In genomic region chr19:13917888-13918406, GRCh38 we compare ENCODE assay signal across 21 cellular contexts. TPM values are rescaled to one million over a fixed set of nuclear protein-coding genes. Genes with fewer than 3 reads are reported as not detected.
A peak's percentile ranks its signal among the peaks of the same experiment; 100 is the strongest.
DNase-seq lines count a peak whose midpoint lies in the region; ATAC-seq, FAIRE-seq and TF ChIP-seq lines count a peak whose summit lies in the region.
"Had no signal": no experiment of that assay in that cellular context is flagged by ENCODE, and none has a peak within 500 bp of the region (broad histone marks: within the 10 kb centered on the region; RNA-seq: fewer than 3 reads in every experiment).

No MANE protein-coding gene starts in this region.

- no peak overlapping the region for H3K18ac ChIP-seq in neuronal stem cell (ENCODE audit: low read length)

- H3K9ac ChIP-seq in neuronal stem cell (ENCODE audit: low read depth, low read length, poor library complexity) = peak overlapping the region; percentile 50

- H3K79me1 ChIP-seq in neuronal stem cell (ENCODE audit: low read depth, low read length) = peaks cover 1% of the 10 kb centered on the region

- H3K27ac Mint-ChIP-seq in progenitor cell of endocrine pancreas = no peak overlapping the region
- H3K27ac Mint-ChIP-seq: CD4-positive, alpha-beta T cell; GM23338; HFFc6 had no signal

- H3K4ac ChIP-seq in neuronal stem cell (ENCODE audit: low read length) = no peak overlapping the region

- WGBS in A549 (ENCODE audit: missing lambda C conversion rate) = 90% methylated on average over 14 of the region's 14 CpGs
- no CpG with 5 or more reads among the region's 14 CpGs for WGBS in neuronal stem cell (ENCODE audit: extremely low coverage in 2 of 2, insufficient read length in 2 of 2, insufficient replicate concordance in 1 of 2), 2 donors

- H2BK15ac ChIP-seq in neuronal stem cell (ENCODE audit: low read length) = no peak overlapping the region

- H2BK5ac ChIP-seq in neuronal stem cell (ENCODE audit: low read length) = no peak overlapping the region

- no peak for DNase-seq in A549 (ENCODE audit: low read depth in 1 of 2, low spot score in 1 of 2)
- DNase-seq in HTR-8/SVneo (ENCODE audit: insufficient read length, low spot score) = no peak
- DNase-seq in left cardiac atrium = peak; percentile 45
- DNase-seq in neuronal stem cell (ENCODE audit: low spot score) = no peak
- no peak for DNase-seq in dedifferentiated amniotic fluid mesenchymal stem cell (ENCODE audit: extremely low spot score)
- DNase-seq in progenitor cell of endocrine pancreas (ENCODE audit: low spot score, unreplicated experiment) = no peak
- DNase-seq: AML-193; Calu3; CD4-positive, alpha-beta T cell; HFFc6; KBM-7; NCI-H1092 treated with DMSO at 0.1 percent for 48 hours; NCI-H1694; NCI-H446 treated with DMSO at 0.1 percent for 48 hours; NCI-H748 treated with DMSO at 0.1 percent for 48 hours; SHP77 treated with DMSO at 0.1 percent for 48 hours had no signal

- TF ChIP-seq CTCF in A549 (IDR thresholded peaks at IDR 0.05) (no peak), progenitor cell of endocrine pancreas (IDR thresholded peaks at IDR 0.05; ENCODE audit: unreplicated experiment) (no peak)

- H3K9me3 Mint-ChIP-seq in progenitor cell of endocrine pancreas (ENCODE audit: low read depth) = no peaks in the 10 kb centered on the region
- H3K9me3 Mint-ChIP-seq: CD4-positive, alpha-beta T cell had no signal

- H3K4me3 Mint-ChIP-seq in progenitor cell of endocrine pancreas (ENCODE audit: low read depth) = no peak overlapping the region
- H3K4me3 Mint-ChIP-seq: CD4-positive, alpha-beta T cell; GM23338; HFFc6 had no signal

- no peak for TF ChIP-seq RAD21 in A549 (conservative IDR thresholded peaks at IDR 0.05 in 1 of 2, IDR thresholded peaks at IDR 0.05 in 1 of 2)

- intact Hi-C loops in left cardiac atrium (cut with DNase I) = no loop called here

- FAIRE-seq in A549 (lab: Jason Lieb, UNC) = no peak
- peak; percentile 77 for FAIRE-seq in HTR-8/SVneo (lab: Jason Lieb, UNC)
- FAIRE-seq: GM12878, GM19239 had no signal

- peak overlapping the region; percentile 22 for H3K23ac ChIP-seq in neuronal stem cell (ENCODE audit: low read depth, low read length, poor library complexity)

- H3K27ac ChIP-seq in A549 (no peak overlapping the region), neuronal stem cell (replicated peaks; ENCODE audit: low read length) (no peak overlapping the region)

- H2AFZ ChIP-seq in neuronal stem cell (ENCODE audit: low read length) = no peak overlapping the region
- H2AFZ ChIP-seq: GM23338 had no signal

- H3K4me1 ChIP-seq in A549 (no peaks in the 10 kb centered on the region), neuronal stem cell (ENCODE audit: control insufficient read depth in 2 of 2, insufficient read depth in 1 of 2, low read depth in 1 of 2, low read length in 2 of 2) (no peaks in the 10 kb centered on the region)

- no peaks in the 10 kb centered on the region for H3K9me3 ChIP-seq in A549
- H3K9me3 ChIP-seq in neuronal stem cell (replicated peaks in 1 of 2; ENCODE audit: control insufficient read depth in 2 of 2, insufficient read depth in 1 of 2, low read depth in 1 of 2, low read length in 2 of 2) = peaks cover 7 to 12% of the 10 kb centered on the region in 2 donors

- ATAC-seq in A549 = no peak
- peak; percentile 38 to 66 for ATAC-seq in left cardiac atrium
- ATAC-seq in GM21381 (IDR thresholded peaks at IDR 0.05; ENCODE audit: unreplicated experiment) = no peak
- ATAC-seq: GM12878 had no signal

- no peak overlapping the region for H2BK12ac ChIP-seq in neuronal stem cell (ENCODE audit: low read length)

- H3K4me2 ChIP-seq in A549 (no peak overlapping the region), neuronal stem cell (ENCODE audit: insufficient read depth, low read length, poor library complexity, severe bottlenecking) (no peak overlapping the region)
- H3K4me2 ChIP-seq: GM23338 had no signal

- no peak overlapping the region for H4K91ac ChIP-seq in neuronal stem cell (ENCODE audit: low read depth, low read length, poor library complexity)

- no peak for TF ChIP-seq POLR2A in A549 (IDR thresholded peaks at IDR 0.05; ENCODE audit: low read length)

- H3K27me3 ChIP-seq in neuronal stem cell (ENCODE audit: control insufficient read depth in 3 of 3, insufficient read depth in 3 of 3, low read depth in 1 of 3, low read length in 3 of 3) = no peaks in the 10 kb centered on the region

- H2AK5ac ChIP-seq in neuronal stem cell (ENCODE audit: low read depth, low read length) = no peak overlapping the region

- no peak overlapping the region for H2BK120ac ChIP-seq in neuronal stem cell (ENCODE audit: low read depth, low read length)

- CTCF ChIA-PET in A549 (lab: Yijun Ruan, JAX) = interaction anchor here (0.7 to 0.9 kb wide), 2 partner anchors 61 to 141 kb away, joined by 3 to 4 read pairs; no protein-coding TSS in a partner anchor

- no peak overlapping the region for H3K14ac ChIP-seq in neuronal stem cell (ENCODE audit: low read length)

- peaks cover 37 to 81% of the 10 kb centered on the region in 2 donors for H3K36me3 ChIP-seq in neuronal stem cell (replicated peaks in 1 of 2; ENCODE audit: control insufficient read depth in 2 of 2, insufficient read depth in 2 of 2, low read length in 2 of 2)

- peaks cover 35% of the 10 kb centered on the region for H3K36me3 Mint-ChIP-seq in progenitor cell of endocrine pancreas (ENCODE audit: insufficient read depth)

- H3K4me1 Mint-ChIP-seq in progenitor cell of endocrine pancreas (ENCODE audit: low read depth) = no peaks in the 10 kb centered on the region
- H3K4me1 Mint-ChIP-seq: GM23338 had no signal

- POLR2A ChIA-PET in A549 (lab: Yijun Ruan, JAX) = no interaction called here

- no peak overlapping the region for H3K4me3 ChIP-seq in A549
- H3K4me3 ChIP-seq in neuronal stem cell (ENCODE audit: low read length in 2 of 2) = peak overlapping the region in 1 of 2 donors; percentile 70
- H3K4me3 ChIP-seq: GM12878, GM23338 had no signal

- no peak overlapping the region for H4K8ac ChIP-seq in neuronal stem cell (ENCODE audit: low read depth, low read length)

- H3K27me3 Mint-ChIP-seq in progenitor cell of endocrine pancreas = no peaks in the 10 kb centered on the region
- H3K27me3 Mint-ChIP-seq: CD4-positive, alpha-beta T cell had no signal

- no peak for TF ChIP-seq EP300 in A549 (IDR thresholded peaks at IDR 0.05)

TF ChIP-seq in A549, 52 proteins besides CTCF, POLR2A, EP300 and RAD21:
- TF ChIP-seq JUN (IDR thresholded peaks at IDR 0.05) = no peak
- TF ChIP-seq KDM1A (IDR thresholded peaks at IDR 0.05; ENCODE audit: low read depth) = peak; percentile 54; the same call in 1 of the 2 replicates

RNA-seq across cellular contexts. Expression of gene CC2D1A, which starts 11.9 kb away (rescaled TPM):
- 4.7 and 4.8 TPM in 2 replicates for polyA plus RNA-seq in A549 (2011; rRNA removed)
- polyA plus RNA-seq in A549 (2012; cell fraction: cytosol; rRNA removed) = 10.0 and 12.1 TPM in 2 replicates
- polyA plus RNA-seq in A549 (2012; cell fraction: nucleus; rRNA removed) = 28.8 and 38.8 TPM in 2 replicates
- polyA plus RNA-seq in A549 (2017; fragmentation: RNase III; extraction: RNeasy Plus Mini Kit Qiagen cat#74134 plus additional on column Dnase treatment) = 13.9 to 15.3 TPM (median 14.0 TPM) in 3 replicates
- polyA minus RNA-seq in A549 (2011; rRNA and poly(A)+ RNA removed) = 7.6 and 9.0 TPM in 2 replicates
- total RNA-seq in left cardiac atrium = 10 to 100 TPM; 19.4 to 20.5 TPM
- 19.7 TPM for polyA plus RNA-seq in neuronal stem cell (2013, experiment 1 of 2)
- 18.7 TPM for polyA plus RNA-seq in neuronal stem cell (2013, experiment 2 of 2)
- 69.4 and 74.0 TPM in 2 replicates for total RNA-seq in progenitor cell of endocrine pancreas

RNA-seq across cellular contexts. Expression of gene BRME1, which starts 12.0 kb away (rescaled TPM):
- 0.09 and 0.12 TPM in 2 replicates for polyA plus RNA-seq in A549 (2011; rRNA removed)
- polyA plus RNA-seq in A549 (2012; cell fraction: cytosol; rRNA removed) = 0.21 and 0.31 TPM in 2 replicates
- 0.92 and 1.1 TPM in 2 replicates for polyA plus RNA-seq in A549 (2012; cell fraction: nucleus; rRNA removed)
- polyA plus RNA-seq in A549 (2017; fragmentation: RNase III; extraction: RNeasy Plus Mini Kit Qiagen cat#74134 plus additional on column Dnase treatment) = 1.1 to 2.3 TPM (median 1.2 TPM) in 3 replicates
- polyA minus RNA-seq in A549 (2011; rRNA and poly(A)+ RNA removed) = 0.29 TPM in 2 replicates
- 1 to 10 TPM in 1 of 2 donors, under 1 TPM in 1; 0.62 to 1.1 TPM for total RNA-seq in left cardiac atrium
- 1.8 TPM for polyA plus RNA-seq in neuronal stem cell (2013, experiment 1 of 2)
- 2.1 TPM for polyA plus RNA-seq in neuronal stem cell (2013, experiment 2 of 2)
- 6.1 and 8.9 TPM in 2 replicates for total RNA-seq in progenitor cell of endocrine pancreas

RNA-seq across cellular contexts. Expression of gene PODNL1, which starts 20.3 kb away (rescaled TPM):
- polyA plus RNA-seq in A549 (2011; rRNA removed) (0.50 and 0.79 TPM in 2 replicates), A549 (2017; fragmentation: RNase III; extraction: RNeasy Plus Mini Kit Qiagen cat#74134 plus additional on column Dnase treatment) (1.1 to 1.8 TPM (median 1.3 TPM) in 3 replicates)
- 1.1 and 1.7 TPM in 2 replicates for polyA plus RNA-seq in A549 (2012; cell fraction: cytosol; rRNA removed)
- 0.94 and 1.7 TPM in 2 replicates for polyA plus RNA-seq in A549 (2012; cell fraction: nucleus; rRNA removed)
- 0.34 TPM in 1 of 2 replicates, not detected in the other for polyA minus RNA-seq in A549 (2011; rRNA and poly(A)+ RNA removed)
- total RNA-seq in left cardiac atrium (1 to 10 TPM; 1.1 to 1.4 TPM), progenitor cell of endocrine pancreas (not detected in 2 replicates)
- 2.8 TPM for polyA plus RNA-seq in neuronal stem cell (2013, experiment 1 of 2)
- 2.8 TPM for polyA plus RNA-seq in neuronal stem cell (2013, experiment 2 of 2)
- total RNA-seq: Calu3; CD4-positive, alpha-beta T cell; GM12878 had no signal
- polyA plus RNA-seq: GM23338 had no signal

RNA-seq across cellular contexts. Expression of gene DCAF15, which starts 34.4 kb away (rescaled TPM):
- 6.9 and 10.2 TPM in 2 replicates for polyA plus RNA-seq in A549 (2011; rRNA removed)
- 31.8 and 39.5 TPM in 2 replicates for polyA plus RNA-seq in A549 (2012; cell fraction: cytosol; rRNA removed)
- polyA plus RNA-seq in A549 (2012; cell fraction: nucleus; rRNA removed) = 147 and 188 TPM in 2 replicates
- polyA plus RNA-seq in A549 (2017; fragmentation: RNase III; extraction: RNeasy Plus Mini Kit Qiagen cat#74134 plus additional on column Dnase treatment) = 21.1 to 23.0 TPM (median 21.5 TPM) in 3 replicates
- polyA minus RNA-seq in A549 (2011; rRNA and poly(A)+ RNA removed) = 15.1 and 17.4 TPM in 2 replicates
- total RNA-seq in left cardiac atrium = 10 to 100 TPM; 17.1 to 19.2 TPM
- 44.9 TPM for polyA plus RNA-seq in neuronal stem cell (2013, experiment 1 of 2)
- 44.2 TPM for polyA plus RNA-seq in neuronal stem cell (2013, experiment 2 of 2)
- total RNA-seq in progenitor cell of endocrine pancreas = 57.3 and 65.5 TPM in 2 replicates

RNA-seq across cellular contexts. Expression of gene NANOS3, which starts 41.0 kb away (rescaled TPM):
- polyA plus RNA-seq in A549 (2011; rRNA removed) = 0.31 and 0.53 TPM in 2 replicates
- 0.79 and 1.8 TPM in 2 replicates for polyA plus RNA-seq in A549 (2012; cell fraction: cytosol; rRNA removed)
- polyA plus RNA-seq in A549 (2012; cell fraction: nucleus; rRNA removed) = 2.4 and 2.7 TPM in 2 replicates
- polyA plus RNA-seq in A549 (2017; fragmentation: RNase III; extraction: RNeasy Plus Mini Kit Qiagen cat#74134 plus additional on column Dnase treatment) = 0.78 to 1.2 TPM (median 1.1 TPM) in 3 replicates
- not detected in 2 replicates for polyA minus RNA-seq in A549 (2011; rRNA and poly(A)+ RNA removed)
- 1 to 10 TPM; 1.0 to 1.2 TPM for total RNA-seq in left cardiac atrium
- polyA plus RNA-seq in neuronal stem cell (2013, experiment 1 of 2) = 0.08 TPM
- polyA plus RNA-seq in neuronal stem cell (2013, experiment 2 of 2) = not detected
- 9.5 and 10.5 TPM in 2 replicates for total RNA-seq in progenitor cell of endocrine pancreas
- total RNA-seq: GM23338, HT1080 had no signal
- polyA plus RNA-seq: GM23338 had no signal

Comparison
In these comparisons a context has a peak if more than half of its experiments do, and no peak if none do; other contexts are left out.
1. ATAC-seq: peak in left cardiac atrium (2 of 2); none in A549 (0 of 2) and GM21381 (single experiment).